ENCODE assay signal across 36 cellular contexts in genomic region chr19:32749361-32749760, GRCh38. TPM values are rescaled to one million over a fixed set of nuclear protein-coding genes. Genes with fewer than 3 reads are reported as not detected.
"Had no signal": no experiment of that assay in that cellular context is flagged by ENCODE, and none has a peak within 500 bp of the region (broad histone marks: within the 10 kb centered on the region; RNA-seq: fewer than 3 reads in every experiment).

No MANE protein-coding gene starts in this region.

- H3K27ac ChIP-seq: KMS-11 had no signal

- DNase-seq: Karpas-422, Kasumi-1, KG1, MG63, MM.1S, MV-4-11, NCI-H1048, NCI-H1092, NCI-H1092 treated with DMSO at 0.1 percent for 48 hours, NCI-H1105, NCI-H1105 treated with DMSO at 0.1 percent for 48 hours, NCI-H1417, NCI-H1417 treated with DMSO at 0.1 percent for 48 hours, NCI-H1436, NCI-H1436 treated with DMSO at 0.1 percent for 48 hours, NCI-H146, NCI-H1694, NCI-H1694 treated with DMSO at 0.1 percent for 48 hours, NCI-H187, NCI-H187 treated with DMSO at 0.1 percent for 48 hours, NCI-H1930, NCI-H2029, NCI-H2029 treated with DMSO at 0.1 percent for 48 hours, NCI-H2081, NCI-H2081 treated with DMSO at 0.1 percent for 48 hours, NCI-H2107, NCI-H2171, NCI-H2171 treated with DMSO at 0.1 percent for 48 hours, NCI-H2227 treated with DMSO at 0.1 percent for 48 hours, NCI-H226, NCI-H345, NCI-H446, NCI-H446 treated with DMSO at 0.1 percent for 48 hours, NCI-H510A had no signal

- H3K36me3 ChIP-seq: MG63 had no signal

- H3K4me3 ChIP-seq: MG63 had no signal

- H3K9me3 ChIP-seq: MG63 had no signal

- H3K4me2 ChIP-seq: KMS-11 had no signal

- H3K9ac ChIP-seq: KMS-11 had no signal

RNA-seq across cellular contexts. Expression of gene TDRD12, which starts 29.8 kb away (rescaled TPM):
- total RNA-seq: NCI-H460 had no signal
